In genomic region chr4:105708376-105709080, GRCh38 we compare ENCODE assay signal across 8 cellular contexts. TPM values are rescaled to one million over a fixed set of nuclear protein-coding genes. Genes with fewer than 3 reads are reported as not detected.
DNase-seq lines count a peak whose midpoint lies in the region; ATAC-seq and TF ChIP-seq lines count a peak whose summit lies in the region.

Gene GSTCD (plus strand): TSS chr4:105708784. CDS start chr4:105717614, 8,830 bp downstream.
Gene INTS12 (minus strand): TSS chr4:105708689. CDS start chr4:105700005, 8,684 bp downstream.

- peak; percentile 85 to 91 for ATAC-seq in naive thymus-derived CD8-positive, alpha-beta T cell

- H3K4me3 ChIP-seq in LNCaP clone FGC (ENCODE audit: low read depth, low read length), result peak within 1 kb of the TSS; percentile 83
- peak within 1 kb of the TSS; percentile 98 for H3K4me3 ChIP-seq in fibroblast of mammary gland (ENCODE audit: control insufficient read depth, low read depth, low read length)

- peaks cover 7% of the 10 kb centered on the region for H3K36me3 Mint-ChIP-seq in activated T-helper 2 cell treated with anti-CD3 and anti-CD28 coated beads, Interferon-gamma antibody, Interleukin-2, Interleukin-4, amounts not matched to agents 10 μg/mL and 5 μg/mL and 100 μg/mL, durations not matched to agents 14 hours and 24 hours and 36 hours (ENCODE audit: low read depth)
- H3K36me3 Mint-ChIP-seq in naive thymus-derived CD8-positive, alpha-beta T cell, result no peaks in the 10 kb centered on the region

- POLR2A ChIA-PET in RWPE1 (lab: Yijun Ruan, JAX; ENCODE audit: low non-redundant PET), result no interaction called here
- POLR2A ChIA-PET in naive thymus-derived CD8-positive, alpha-beta T cell (lab: Charles Lee), result interaction anchor here (2.8 kb wide), 1 partner anchor 235 kb away, joined by 13 read pairs; the partner anchor contains the start of gene PPA2

- intact Hi-C loops in activated T-helper 2 cell treated with anti-CD3 and anti-CD28 coated beads, Interferon-gamma antibody, Interleukin-2, Interleukin-4, amounts not matched to agents 10 μg/mL and 5 μg/mL and 100 μg/mL, durations not matched to agents 14 hours and 24 hours and 36 hours (cut with micrococcal nuclease), result loop anchor here (5.0 to 10.0 kb wide), 5 partner anchors 186 to 654 kb away; partner anchors contain the start of genes AIMP1, NPNT, PPA2 and TBCK

- H3K27ac Mint-ChIP-seq in activated T-helper 2 cell treated with anti-CD3 and anti-CD28 coated beads, Interferon-gamma antibody, Interleukin-2, Interleukin-4, amounts not matched to agents 10 μg/mL and 5 μg/mL and 100 μg/mL, durations not matched to agents 14 hours and 24 hours and 36 hours, result peak within 1 kb of the TSS; percentile 94
- H3K27ac Mint-ChIP-seq in naive thymus-derived CD8-positive, alpha-beta T cell, result peak within 1 kb of the TSS; percentile 96 to 99 (median 99)

- peaks cover 26% of the 10 kb centered on the region for H3K4me1 Mint-ChIP-seq in activated T-helper 2 cell treated with anti-CD3 and anti-CD28 coated beads, Interferon-gamma antibody, Interleukin-2, Interleukin-4, amounts not matched to agents 10 μg/mL and 5 μg/mL and 100 μg/mL, durations not matched to agents 14 hours and 24 hours and 36 hours (ENCODE audit: low read depth)
- H3K4me1 Mint-ChIP-seq in naive thymus-derived CD8-positive, alpha-beta T cell, result peaks cover 26 to 40% (median 36%) of the 10 kb centered on the region in 4 donors

- no peak for TF ChIP-seq CTCF in LNCaP clone FGC (IDR thresholded peaks at IDR 0.05; ENCODE audit: control insufficient read depth, extremely low read depth, insufficient read depth)
- TF ChIP-seq CTCF in RWPE1 (conservative IDR thresholded peaks at IDR 0.05; ENCODE audit: low read depth), result no peak
- TF ChIP-seq CTCF in fibroblast of mammary gland (conservative IDR thresholded peaks at IDR 0.05; ENCODE audit: control insufficient read depth, insufficient read depth, low read depth, low read length), result no peak

- DNase-seq in Daoy (ENCODE audit: low read depth) (peak; percentile 84), GOT3 (lab: John Stamatoyannopoulos, UW) (peak; percentile 47), LNCaP clone FGC (ENCODE audit: low read depth) (peak; percentile 88), RWPE1 (ENCODE audit: low spot score) (peak; percentile 88), fibroblast of mammary gland (ENCODE audit: low read depth) (peak; percentile 93)
- peak; percentile 82 for DNase-seq in activated T-helper 2 cell treated with anti-CD3 and anti-CD28 coated beads, Interferon-gamma antibody, Interleukin-2, Interleukin-4, amounts not matched to agents 10 μg/mL and 5 μg/mL and 100 μg/mL, durations not matched to agents 14 hours and 24 hours and 36 hours (ENCODE audit: low spot score)
- DNase-seq in naive thymus-derived CD8-positive, alpha-beta T cell, result peak; percentile 69 to 91 (median 86)
- peak; percentile 74 to 88 (median 79) for DNase-seq in stimulated activated naive CD4-positive, alpha-beta T cell (lab: John Stamatoyannopoulos, UW)

- CTCF ChIA-PET in RWPE1 (lab: Yijun Ruan, JAX), result interaction anchor here (0.7 to 0.8 kb wide), 2 partner anchors 27 to 188 kb away, joined by 3 to 4 read pairs; no protein-coding TSS in a partner anchor

- peak within 1 kb of the TSS; percentile 98 for H3K4me3 Mint-ChIP-seq in activated T-helper 2 cell treated with anti-CD3 and anti-CD28 coated beads, Interferon-gamma antibody, Interleukin-2, Interleukin-4, amounts not matched to agents 10 μg/mL and 5 μg/mL and 100 μg/mL, durations not matched to agents 14 hours and 24 hours and 36 hours (ENCODE audit: low read depth)
- peak within 1 kb of the TSS; percentile 95 to 100 (median 100) for H3K4me3 Mint-ChIP-seq in naive thymus-derived CD8-positive, alpha-beta T cell

- no peaks in the 10 kb centered on the region for H3K9me3 Mint-ChIP-seq in activated T-helper 2 cell treated with anti-CD3 and anti-CD28 coated beads, Interferon-gamma antibody, Interleukin-2, Interleukin-4, amounts not matched to agents 10 μg/mL and 5 μg/mL and 100 μg/mL, durations not matched to agents 14 hours and 24 hours and 36 hours
- H3K9me3 Mint-ChIP-seq in naive thymus-derived CD8-positive, alpha-beta T cell, result no peaks in the 10 kb centered on the region

- no peaks in the 10 kb centered on the region for H3K27me3 Mint-ChIP-seq in activated T-helper 2 cell treated with anti-CD3 and anti-CD28 coated beads, Interferon-gamma antibody, Interleukin-2, Interleukin-4, amounts not matched to agents 10 μg/mL and 5 μg/mL and 100 μg/mL, durations not matched to agents 14 hours and 24 hours and 36 hours (ENCODE audit: low read depth)
- no peaks in the 10 kb centered on the region for H3K27me3 Mint-ChIP-seq in naive thymus-derived CD8-positive, alpha-beta T cell

- H3K27ac ChIP-seq in RWPE1, result peak within 1 kb of the TSS; percentile 92

RNA-seq across cellular contexts. Expression of gene GSTCD, which starts in this region (rescaled TPM):
- 7.1 and 11.3 TPM in 2 replicates for total RNA-seq in Daoy (2014; rRNA removed; shearing (Covaris generic))
- 15.7 and 16.7 TPM in 2 replicates for total RNA-seq in activated T-helper 2 cell treated with anti-CD3 and anti-CD28 coated beads, Interferon-gamma antibody, Interleukin-2, Interleukin-4, amounts not matched to agents 10 μg/mL and 5 μg/mL and 100 μg/mL, durations not matched to agents 14 hours and 24 hours and 36 hours
- 1 to 10 TPM; 6.6 to 7.1 TPM for total RNA-seq in naive thymus-derived CD8-positive, alpha-beta T cell
- polyA plus RNA-seq in naive thymus-derived CD8-positive, alpha-beta T cell, result 1 to 10 TPM; 2.1 to 4.3 (median 2.6) TPM

RNA-seq across cellular contexts. Expression of gene INTS12, which starts in this region (rescaled TPM):
- 7.1 and 11.0 TPM in 2 replicates for total RNA-seq in Daoy (2014; rRNA removed; shearing (Covaris generic))
- 18.5 and 22.0 TPM in 2 replicates for total RNA-seq in activated T-helper 2 cell treated with anti-CD3 and anti-CD28 coated beads, Interferon-gamma antibody, Interleukin-2, Interleukin-4, amounts not matched to agents 10 μg/mL and 5 μg/mL and 100 μg/mL, durations not matched to agents 14 hours and 24 hours and 36 hours
- 10 to 100 TPM; 20.3 to 22.0 TPM for total RNA-seq in naive thymus-derived CD8-positive, alpha-beta T cell
- 10 to 100 TPM; 19.4 to 35.8 (median 30.4) TPM for polyA plus RNA-seq in naive thymus-derived CD8-positive, alpha-beta T cell

Comparison
In these comparisons a context has a peak if more than half of its experiments do, and no peak if none do; other contexts are left out.
1. Peak in every context shown above with its lines: DNase-seq, ATAC-seq, H3K4me3 ChIP-seq and H3K27ac ChIP-seq.